Comparison of ENCODE assay signal across 11 cellular contexts in genomic region chrX:20500171-20500865, GRCh38.
DNase-seq lines count a peak whose midpoint lies in the region; ATAC-seq and TF ChIP-seq lines count a peak whose summit lies in the region.
"Had no signal": no experiment of that assay in that cellular context is flagged by ENCODE, and none has a peak within 500 bp of the region (broad histone marks: within the 10 kb centered on the region; RNA-seq: fewer than 3 reads in every experiment).

No MANE protein-coding gene starts in this region.

- no peaks in the 10 kb centered on the region for H3K9me3 Mint-ChIP-seq in activated naive CD8-positive, alpha-beta T cell treated with anti-CD3 and anti-CD28 coated beads, Interleukin-2, amount 10 ng/mL, durations not matched to agents 7 days and 5 days
- no peaks in the 10 kb centered on the region for H3K9me3 Mint-ChIP-seq in activated naive CD8-positive, alpha-beta T cell treated with anti-CD3 and anti-CD28 coated beads for 36 hours
- H3K9me3 Mint-ChIP-seq in activated CD8-positive, alpha-beta T cell treated with anti-CD3 and anti-CD28 coated beads, Interleukin-2, amount 10 ng/mL, durations not matched to agents 7 days and 5 days (ENCODE audit: insufficient read depth): no peaks in the 10 kb centered on the region

- intact Hi-C loops in ovary (cut with DNase I) (no loop called here), thyroid gland (cut with DNase I) (no loop called here)

- no peaks in the 10 kb centered on the region for H3K9me3 ChIP-seq in ovary
- no peaks in the 10 kb centered on the region for H3K9me3 ChIP-seq in thyroid gland
- H3K9me3 ChIP-seq: SJCRH30 had no signal

- H3K27ac ChIP-seq in ovary (no peak overlapping the region), thyroid gland (no peak overlapping the region)
- H3K27ac ChIP-seq: epithelial cell of prostate, SJCRH30 had no signal

- no peaks in the 10 kb centered on the region for H3K27me3 ChIP-seq in ovary
- H3K27me3 ChIP-seq in thyroid gland: no peaks in the 10 kb centered on the region
- H3K27me3 ChIP-seq: SJCRH30 had no signal

- WGBS in ovary, 3 donors: 54 to 61% (median 59%) methylated on average over 6 of the region's 6 CpGs
- WGBS in thyroid gland, 2 donors: 70 to 76% methylated on average over 5 to 6 of the region's 6 CpGs

- H3K4me1 Mint-ChIP-seq in activated naive CD8-positive, alpha-beta T cell treated with anti-CD3 and anti-CD28 coated beads, Interleukin-2, amount 10 ng/mL, durations not matched to agents 7 days and 5 days: peaks cover 20% of the 10 kb centered on the region
- peaks cover 18% of the 10 kb centered on the region for H3K4me1 Mint-ChIP-seq in activated naive CD8-positive, alpha-beta T cell treated with anti-CD3 and anti-CD28 coated beads for 36 hours
- peaks cover 24% of the 10 kb centered on the region for H3K4me1 Mint-ChIP-seq in activated CD8-positive, alpha-beta T cell treated with anti-CD3 and anti-CD28 coated beads, Interleukin-2, amount 10 ng/mL, durations not matched to agents 7 days and 5 days (ENCODE audit: low read depth)

- H3K4me1 ChIP-seq in ovary (ENCODE audit: insufficient read depth) (no peaks in the 10 kb centered on the region), thyroid gland (no peaks in the 10 kb centered on the region)

- H3K36me3 ChIP-seq in ovary (no peaks in the 10 kb centered on the region), thyroid gland (no peaks in the 10 kb centered on the region)
- H3K36me3 ChIP-seq: SJCRH30 had no signal

- no peak overlapping the region for H3K4me3 ChIP-seq in ovary
- H3K4me3 ChIP-seq in thyroid gland (replicated peaks in 1 of 3): no peak overlapping the region
- H3K4me3 ChIP-seq: SJCRH30 had no signal

- peak overlapping the region; percentile 67 for H3K4me3 Mint-ChIP-seq in activated naive CD8-positive, alpha-beta T cell treated with anti-CD3 and anti-CD28 coated beads, Interleukin-2, amount 10 ng/mL, durations not matched to agents 7 days and 5 days
- H3K4me3 Mint-ChIP-seq in activated naive CD8-positive, alpha-beta T cell treated with anti-CD3 and anti-CD28 coated beads for 36 hours: no peak overlapping the region
- peak overlapping the region; percentile 34 for H3K4me3 Mint-ChIP-seq in activated CD8-positive, alpha-beta T cell treated with anti-CD3 and anti-CD28 coated beads, Interleukin-2, amount 10 ng/mL, durations not matched to agents 7 days and 5 days

- H3K27me3 Mint-ChIP-seq in activated naive CD8-positive, alpha-beta T cell treated with anti-CD3 and anti-CD28 coated beads, Interleukin-2, amount 10 ng/mL, durations not matched to agents 7 days and 5 days: peaks cover 7% of the 10 kb centered on the region
- peaks cover 4% of the 10 kb centered on the region for H3K27me3 Mint-ChIP-seq in activated naive CD8-positive, alpha-beta T cell treated with anti-CD3 and anti-CD28 coated beads for 36 hours
- H3K27me3 Mint-ChIP-seq in activated CD8-positive, alpha-beta T cell treated with anti-CD3 and anti-CD28 coated beads, Interleukin-2, amount 10 ng/mL, durations not matched to agents 7 days and 5 days (ENCODE audit: low read depth): peaks cover 5% of the 10 kb centered on the region

- no peak for TF ChIP-seq CTCF in ovary (IDR thresholded peaks at IDR 0.05)
- no peak for TF ChIP-seq CTCF in thyroid gland (IDR thresholded peaks at IDR 0.05)

- peak; percentile 100 for ATAC-seq in activated naive CD8-positive, alpha-beta T cell treated with anti-CD3 and anti-CD28 coated beads, Interleukin-2, amount 10 ng/mL, durations not matched to agents 7 days and 5 days (ENCODE audit: low read depth)
- ATAC-seq in HG03354 (IDR thresholded peaks at IDR 0.05; ENCODE audit: poor library complexity, severe bottlenecking, unreplicated experiment): peak; percentile 77
- peak; percentile 98 for ATAC-seq in activated CD8-positive, alpha-beta T cell treated with anti-CD3 and anti-CD28 coated beads, Interleukin-2, amount 10 ng/mL, durations not matched to agents 7 days and 5 days
- ATAC-seq in HG02884 (IDR thresholded peaks at IDR 0.05; ENCODE audit: unreplicated experiment): no peak

- CTCF ChIA-PET in activated CD8-positive, alpha-beta T cell treated with anti-CD3 and anti-CD28 coated beads, Interleukin-2, amount 10 ng/mL, durations not matched to agents 7 days and 5 days (lab: Charles Lee): interaction anchor here (1.2 to 1.3 kb wide), 2 partner anchors 16 to 30 kb away, joined by 3 to 4 read pairs; no protein-coding TSS in a partner anchor

- peak overlapping the region; percentile 16 for H3K27ac Mint-ChIP-seq in activated naive CD8-positive, alpha-beta T cell treated with anti-CD3 and anti-CD28 coated beads, Interleukin-2, amount 10 ng/mL, durations not matched to agents 7 days and 5 days
- no peak overlapping the region for H3K27ac Mint-ChIP-seq in activated naive CD8-positive, alpha-beta T cell treated with anti-CD3 and anti-CD28 coated beads for 36 hours
- H3K27ac Mint-ChIP-seq in activated CD8-positive, alpha-beta T cell treated with anti-CD3 and anti-CD28 coated beads, Interleukin-2, amount 10 ng/mL, durations not matched to agents 7 days and 5 days: no peak overlapping the region

- DNase-seq in activated naive CD8-positive, alpha-beta T cell treated with anti-CD3 and anti-CD28 coated beads, Interleukin-2, amount 10 ng/mL, durations not matched to agents 7 days and 5 days: no peak
- no peak for DNase-seq in activated naive CD8-positive, alpha-beta T cell treated with anti-CD3 and anti-CD28 coated beads for 36 hours
- peak; percentile 51 for DNase-seq in activated CD8-positive, alpha-beta T cell treated with anti-CD3 and anti-CD28 coated beads, Interleukin-2, amount 10 ng/mL, durations not matched to agents 7 days and 5 days
- DNase-seq in ovary (no peak), SKM-1 (lab: John Stamatoyannopoulos, UW; ENCODE audit: unreplicated experiment) (no peak), thyroid gland (no peak)
- DNase-seq: NCI-H446 treated with DMSO at 0.1 percent for 48 hours had no signal

- peaks cover 2% of the 10 kb centered on the region for H3K36me3 Mint-ChIP-seq in activated naive CD8-positive, alpha-beta T cell treated with anti-CD3 and anti-CD28 coated beads, Interleukin-2, amount 10 ng/mL, durations not matched to agents 7 days and 5 days
- no peaks in the 10 kb centered on the region for H3K36me3 Mint-ChIP-seq in activated naive CD8-positive, alpha-beta T cell treated with anti-CD3 and anti-CD28 coated beads for 36 hours
- no peaks in the 10 kb centered on the region for H3K36me3 Mint-ChIP-seq in activated CD8-positive, alpha-beta T cell treated with anti-CD3 and anti-CD28 coated beads, Interleukin-2, amount 10 ng/mL, durations not matched to agents 7 days and 5 days (ENCODE audit: low read depth)

- POLR2A ChIA-PET in activated naive CD8-positive, alpha-beta T cell treated with anti-CD3 and anti-CD28 coated beads, Interleukin-2, amount 10 ng/mL, durations not matched to agents 7 days and 5 days (lab: Charles Lee): interaction anchor here (0.7 to 1.2 kb wide), 2 partner anchors 46 to 54 kb away, joined by 3 to 4 read pairs; no protein-coding TSS in a partner anchor
- POLR2A ChIA-PET in activated CD8-positive, alpha-beta T cell treated with anti-CD3 and anti-CD28 coated beads, Interleukin-2, amount 10 ng/mL, durations not matched to agents 7 days and 5 days (lab: Charles Lee): interaction anchor here (0.6 kb wide), 1 partner anchor 82 kb away, joined by 3 read pairs; no protein-coding TSS in a partner anchor

- TF ChIP-seq POLR2A in ovary (IDR thresholded peaks at IDR 0.05): no peak
- TF ChIP-seq POLR2A in thyroid gland (IDR thresholded peaks at IDR 0.05): no peak

- TF ChIP-seq EP300 in ovary (IDR thresholded peaks at IDR 0.05): no peak
